In the genomic region with DNA sequence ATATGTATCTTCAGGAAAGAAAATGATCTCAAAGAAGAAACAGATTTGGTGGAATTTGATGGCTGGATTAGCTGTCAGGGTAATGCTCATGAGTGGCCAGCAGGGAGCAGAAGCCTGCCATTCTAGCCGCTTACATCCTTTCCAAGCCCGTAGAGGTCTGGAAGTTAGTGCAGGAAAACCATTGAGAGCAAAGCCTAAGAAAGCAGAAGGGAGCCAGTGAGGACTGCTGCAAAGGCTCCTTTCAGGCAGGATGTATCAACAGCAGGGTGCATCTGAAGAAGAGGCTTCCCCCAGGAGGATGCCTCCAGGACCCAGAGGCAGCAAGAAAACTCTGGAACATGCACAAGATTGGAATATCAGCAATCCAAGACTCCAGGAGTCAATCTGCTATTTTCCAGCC, we compare ENCODE assay signal across 8 cellular contexts. TPM values are rescaled to one million over a fixed set of nuclear protein-coding genes. Genes with fewer than 3 reads are reported as not detected.
DNase-seq lines count a peak whose midpoint lies in the region; FAIRE-seq and TF ChIP-seq lines count a peak whose summit lies in the region.

No MANE protein-coding gene starts in this region.

- H3K27me3 ChIP-seq in Loucy (ENCODE audit: insufficient read depth, low read length, poor library complexity, severe bottlenecking), result no peaks in the 10 kb centered on the region

- H3K36me3 ChIP-seq in Loucy (ENCODE audit: insufficient read depth, low read length), result no peaks in the 10 kb centered on the region

- DNase-seq in SKM-1 treated with dmso at 0.1 percent for 144 hours (lab: John Stamatoyannopoulos, UW; ENCODE audit: unreplicated experiment) (peak; percentile 48), SKM-1 (lab: John Stamatoyannopoulos, UW; ENCODE audit: unreplicated experiment) (no peak), SK-N-DZ (ENCODE audit: low spot score) (peak; percentile 77), cardiac fibroblast (ENCODE audit: low read depth in 2 of 2) (peak; percentile 82 to 87)
- DNase-seq in stimulated activated CD4-positive, alpha-beta T cell treated with anti-CD3 and anti-CD28 coated beads, Interleukin-4, amount 100 ng/mL, for 1 hour, result peak; percentile 30
- no peak for DNase-seq in NK-92 treated with Interleukin-12 subunit alpha and Interleukin-12 subunit beta, amount 100 ng/mL, for 24 hours (lab: John Stamatoyannopoulos, UW)

- H3K79me2 ChIP-seq in Loucy (ENCODE audit: insufficient read depth, low read length), result no peaks in the 10 kb centered on the region

- H2AFZ ChIP-seq in Loucy (ENCODE audit: low read length), result no peak overlapping the region

- FAIRE-seq in islet of Langerhans (lab: Jason Lieb, UNC), result peak; percentile 88

- TF ChIP-seq CTCF in Loucy (conservative IDR thresholded peaks at IDR 0.05; ENCODE audit: low read length) (peak; percentile 97), cardiac fibroblast (IDR thresholded peaks at IDR 0.05; ENCODE audit: low read depth, low read length) (peak; percentile 89)

- no peak overlapping the region for H3K9ac ChIP-seq in Loucy (ENCODE audit: low read depth, low read length, poor library complexity, severe bottlenecking)

- H4K20me1 ChIP-seq in Loucy (ENCODE audit: insufficient read depth, low read length, poor library complexity, severe bottlenecking), result no peaks in the 10 kb centered on the region

- H3K4me1 ChIP-seq in Loucy (ENCODE audit: insufficient read depth, low read length, poor library complexity, severe bottlenecking), result peaks cover 10% of the 10 kb centered on the region

- H3K9me2 ChIP-seq in Loucy (replicated peaks; ENCODE audit: low read depth, low read length), result no peaks in the 10 kb centered on the region

- H3K9me3 ChIP-seq in Loucy (ENCODE audit: insufficient read depth, low read depth, low read length), result no peaks in the 10 kb centered on the region

- H3K4me2 ChIP-seq in Loucy (ENCODE audit: low read depth, low read length, poor library complexity, severe bottlenecking), result peak overlapping the region; percentile 23

- H3F3A ChIP-seq in Loucy (ENCODE audit: low read depth), result no peaks in the 10 kb centered on the region

- H3K4me3 ChIP-seq in Loucy (ENCODE audit: low read length, poor library complexity, severe bottlenecking), result no peak overlapping the region
- no peak overlapping the region for H3K4me3 ChIP-seq in cardiac fibroblast (replicated peaks in 1 of 2; ENCODE audit: low read depth in 2 of 2, low read length in 2 of 2)

RNA-seq across cellular contexts. Expression of gene LBH, which starts 22.9 kb away (rescaled TPM):
- 16.2 and 36.0 TPM in 2 replicates for polyA plus RNA-seq in SK-N-DZ (2014; cell fraction: cytosol; rRNA removed)
- 5.2 and 9.8 TPM in 2 replicates for polyA plus RNA-seq in SK-N-DZ (2014; cell fraction: nucleus; rRNA removed)

Comparison
In these comparisons a context has a peak if more than half of its experiments do, and no peak if none do; other contexts are left out.
1. DNase-seq: peak in SKM-1 treated with dmso at 0.1 percent for 144 hours (single experiment), SK-N-DZ (single experiment), cardiac fibroblast (2 of 2) and stimulated activated CD4-positive, alpha-beta T cell treated with anti-CD3 and anti-CD28 coated beads, Interleukin-4, amount 100 ng/mL, for 1 hour (single experiment); none in SKM-1 (single experiment) and NK-92 treated with Interleukin-12 subunit alpha and Interleukin-12 subunit beta, amount 100 ng/mL, for 24 hours (single experiment).